Comparison of ENCODE assay signal across 1 cellular context in genomic region chr7:151727579-151728285, GRCh38.
TF ChIP-seq lines count a peak whose summit lies in the region.

No MANE protein-coding gene starts in this region.

TF ChIP-seq in K562, 482 proteins besides CTCF, POLR2A, EP300 and RAD21 (continued from another document and continues in another):
- no peak for TF ChIP-seq PCBP2 (IDR thresholded peaks at IDR 0.05; ENCODE audit: low read depth, low read length, poor library complexity, severe bottlenecking)
- TF ChIP-seq BCOR (IDR thresholded peaks at IDR 0.05), result no peak
- no peak; the same call in 1 of the 2 replicates for TF ChIP-seq MAFK (IDR thresholded peaks at IDR 0.05; ENCODE audit: low read length)
- TF ChIP-seq CHD1 (IDR thresholded peaks at IDR 0.05; ENCODE audit: low read length), result no peak
- no peak for TF ChIP-seq MBD1 (CRISPR knock-in tag; IDR thresholded peaks at IDR 0.05)
- TF ChIP-seq L3MBTL2 (IDR thresholded peaks at IDR 0.05), result no peak
- no peak for TF ChIP-seq ZNF277 (CRISPR knock-in tag; IDR thresholded peaks at IDR 0.05; ENCODE audit: borderline replicate concordance)
- no peak for TF ChIP-seq ZFPM2 (CRISPR knock-in tag; IDR thresholded peaks at IDR 0.05)
- TF ChIP-seq TFAP4 (CRISPR knock-in tag; IDR thresholded peaks at IDR 0.05; ENCODE audit: borderline replicate concordance), result peak; percentile 41; the same call in 1 of the 2 replicates
- TF ChIP-seq POLR2AphosphoS2 (IDR thresholded peaks at IDR 0.05; ENCODE audit: low read length), result no peak
- TF ChIP-seq ZNF23 (CRISPR knock-in tag; IDR thresholded peaks at IDR 0.05), result no peak
- TF ChIP-seq FOXO4 (CRISPR knock-in tag; IDR thresholded peaks at IDR 0.05), result no peak
- no peak for TF ChIP-seq TEAD2 (tag; IDR thresholded peaks at IDR 0.05)
- TF ChIP-seq CEBPZ (IDR thresholded peaks at IDR 0.05; ENCODE audit: borderline replicate concordance, low read depth, low read length), result no peak
- TF ChIP-seq HDAC3 (IDR thresholded peaks at IDR 0.05; ENCODE audit: borderline replicate concordance, partially characterized antibody), result no peak
- TF ChIP-seq SAFB2 (IDR thresholded peaks at IDR 0.05; ENCODE audit: borderline replicate concordance, low read depth, low read length, severe bottlenecking), result no peak
- TF ChIP-seq NRF1 (conservative IDR thresholded peaks at IDR 0.05 in 1 of 2, IDR thresholded peaks at IDR 0.05 in 1 of 2), result 0 out of 4 replicates have a peak, but pooled peaks of 1 of the 2 experiments have one; percentile 10
- TF ChIP-seq LCOR (CRISPR knock-in tag; IDR thresholded peaks at IDR 0.05), result peak; percentile 85
- TF ChIP-seq CTBP1 (IDR thresholded peaks at IDR 0.05; ENCODE audit: borderline replicate concordance), result peak; percentile 78
- peak; percentile 17; the same call in 1 of the 2 replicates for TF ChIP-seq CREM (IDR thresholded peaks at IDR 0.05; ENCODE audit: low read depth)
- no peak for TF ChIP-seq CREBBP (IDR thresholded peaks at IDR 0.05; ENCODE audit: low read depth, low read length)
- no peak for TF ChIP-seq RFX5 (IDR thresholded peaks at IDR 0.05; ENCODE audit: low read depth, low read length)
- no peak for TF ChIP-seq ZNF407 (IDR thresholded peaks at IDR 0.05; ENCODE audit: low read depth)
- no peak for TF ChIP-seq MECOM (CRISPR knock-in tag; IDR thresholded peaks at IDR 0.05)
- TF ChIP-seq NEUROD1 (IDR thresholded peaks at IDR 0.05; ENCODE audit: borderline replicate concordance, low read depth, low read length, partially characterized antibody), result no peak
- TF ChIP-seq NFE2 (IDR thresholded peaks at IDR 0.05; ENCODE audit: low read depth), result peak; percentile 29; the same call in 1 of the 2 replicates
- no peak for TF ChIP-seq MEF2D (tag; conservative IDR thresholded peaks at IDR 0.05; ENCODE audit: low read depth)
- TF ChIP-seq ZNF175 (CRISPR knock-in tag; IDR thresholded peaks at IDR 0.05; ENCODE audit: low read depth), result no peak
- TF ChIP-seq HES1 (IDR thresholded peaks at IDR 0.05; ENCODE audit: low read depth), result no peak
- peak; percentile 95 for TF ChIP-seq FOSL1 (tag; conservative IDR thresholded peaks at IDR 0.05)
- TF ChIP-seq NONO (IDR thresholded peaks at IDR 0.05; ENCODE audit: low read depth in 2 of 2, low read length in 1 of 2), result no peak
- peak; percentile 23; the same call in 1 of the 2 replicates for TF ChIP-seq ARID1B (IDR thresholded peaks at IDR 0.05)
- peak; percentile 80 for TF ChIP-seq JUND (IDR thresholded peaks at IDR 0.05; ENCODE audit: borderline replicate concordance, low read depth, low read length)
- peak; percentile 73; the same call in 1 of the 3 replicates for TF ChIP-seq JUND (tag; IDR thresholded peaks at IDR 0.05; ENCODE audit: borderline replicate concordance, low read depth, low read length)
- no peak for TF ChIP-seq ZNF224 (CRISPR knock-in tag; IDR thresholded peaks at IDR 0.05)
- peak; percentile 62; the same call in 1 of the 2 replicates for TF ChIP-seq JUN (IDR thresholded peaks at IDR 0.05; ENCODE audit: borderline replicate concordance, low read depth, low read length)
- TF ChIP-seq JUN (CRISPR knock-in tag; IDR thresholded peaks at IDR 0.05; ENCODE audit: borderline replicate concordance), result no peak
- TF ChIP-seq ZNF507 (tag; conservative IDR thresholded peaks at IDR 0.05), result no peak
- TF ChIP-seq FOS (IDR thresholded peaks at IDR 0.05; ENCODE audit: extremely low read depth, insufficient read length), result peak; percentile 16
- TF ChIP-seq PTTG1 (tag; IDR thresholded peaks at IDR 0.05; ENCODE audit: low read depth), result no peak
- no peak for TF ChIP-seq U2AF1 (optimal IDR thresholded peaks at IDR 0.05; ENCODE audit: low read depth, low read length)
- no peak for TF ChIP-seq HBP1 (CRISPR knock-in tag; IDR thresholded peaks at IDR 0.05)
- TF ChIP-seq TAF7 (tag; IDR thresholded peaks at IDR 0.05), result no peak
- 0 out of 2 replicates have a peak, but pooled peaks have one; percentile 56 for TF ChIP-seq JUNB (CRISPR knock-in tag; conservative IDR thresholded peaks at IDR 0.05)
- peak; percentile 30; the same call in 1 of the 2 replicates for TF ChIP-seq C11orf30 (IDR thresholded peaks at IDR 0.05; ENCODE audit: low read depth)
- peak in 1 of 2 experiments; percentile 22; a peak in 1 of 4 replicates for TF ChIP-seq RCOR1 (IDR thresholded peaks at IDR 0.05; ENCODE audit: borderline replicate concordance in 1 of 2, low read depth in 2 of 2, low read length in 2 of 2)
